In the genomic region with DNA sequence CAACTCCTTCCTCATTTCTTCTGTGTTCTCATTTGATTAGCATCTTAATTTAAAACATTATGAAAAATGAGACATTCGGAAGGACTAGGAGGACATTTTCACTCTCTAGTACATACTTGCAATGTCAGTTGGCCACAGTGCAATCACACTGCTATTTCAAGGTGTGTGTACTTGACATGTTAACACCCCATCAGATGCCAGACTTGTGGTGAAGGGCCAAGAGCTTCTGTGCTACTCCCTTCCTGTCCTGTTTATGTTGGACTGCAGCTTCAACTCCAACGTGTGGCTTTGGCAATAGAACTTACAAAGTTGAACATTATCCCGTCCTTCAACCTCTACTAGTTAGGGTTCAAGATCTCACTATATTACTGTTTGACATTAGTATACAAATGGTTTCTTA, we compare ENCODE assay signal across 21 cellular contexts.
A peak's percentile ranks its signal among the peaks of the same experiment; 100 is the strongest.
DNase-seq lines count a peak whose midpoint lies in the region; ATAC-seq, FAIRE-seq and TF ChIP-seq lines count a peak whose summit lies in the region.
"Had no signal": no experiment of that assay in that cellular context is flagged by ENCODE, and none has a peak within 500 bp of the region (broad histone marks: within the 10 kb centered on the region; RNA-seq: fewer than 3 reads in every experiment).

No MANE protein-coding gene starts in this region.

- H3K9me3 Mint-ChIP-seq in osteocyte (ENCODE audit: unreplicated experiment): peaks cover 3% of the 10 kb centered on the region
- H3K9me3 Mint-ChIP-seq in T-helper 2 cell treated with Interferon-gamma antibody and Interleukin-4, amounts not matched to agents 5 μg/mL and 100 μg/mL, for 36 hours: peaks cover 6% of the 10 kb centered on the region

- no peak overlapping the region for H3K4me3 ChIP-seq in cardiac muscle cell
- H3K4me3 ChIP-seq: GM23248 had no signal

- H3K27ac Mint-ChIP-seq in osteocyte (ENCODE audit: unreplicated experiment): peak overlapping the region; percentile 73
- no peak overlapping the region for H3K27ac Mint-ChIP-seq in T-helper 2 cell treated with Interferon-gamma antibody and Interleukin-4, amounts not matched to agents 5 μg/mL and 100 μg/mL, for 36 hours
- H3K27ac Mint-ChIP-seq: activated CD8-positive, alpha-beta T cell treated with anti-CD3 and anti-CD28 coated beads for 36 hours; CD4-positive, alpha-beta T cell; stimulated activated naive CD8-positive, alpha-beta T cell treated with anti-CD3 and anti-CD28 coated beads, Interleukin-15, Interleukin-2, amounts not matched to agents 100 ng/mL and 50 ng/mL, for 24 hours had no signal

- peaks cover 38% of the 10 kb centered on the region for H3K4me1 Mint-ChIP-seq in osteocyte (ENCODE audit: unreplicated experiment)
- peaks cover 8% of the 10 kb centered on the region for H3K4me1 Mint-ChIP-seq in T-helper 2 cell treated with Interferon-gamma antibody and Interleukin-4, amounts not matched to agents 5 μg/mL and 100 μg/mL, for 36 hours (ENCODE audit: low read depth)

- peaks cover 5% of the 10 kb centered on the region for H3K36me3 ChIP-seq in cardiac muscle cell
- H3K36me3 ChIP-seq: brain microvascular endothelial cell had no signal

- ATAC-seq in Right ventricle myocardium inferior: peak; percentile 90
- ATAC-seq: activated CD8-positive, alpha-beta T cell treated with anti-CD3 and anti-CD28 coated beads for 36 hours had no signal

- intact Hi-C loops in Right ventricle myocardium inferior (cut with DNase I): loop anchor here (5.0 to 10.0 kb wide), 3 partner anchors 64 to 203 kb away; no protein-coding TSS in a partner anchor
- intact Hi-C loops in cardiac septum (cut with DNase I): loop anchor here (10.0 kb wide), 1 partner anchor 287 kb away; no protein-coding TSS in a partner anchor

- H3K4me3 Mint-ChIP-seq in osteocyte (ENCODE audit: unreplicated experiment): no peak overlapping the region
- no peak overlapping the region for H3K4me3 Mint-ChIP-seq in T-helper 2 cell treated with Interferon-gamma antibody and Interleukin-4, amounts not matched to agents 5 μg/mL and 100 μg/mL, for 36 hours
- H3K4me3 Mint-ChIP-seq: activated CD8-positive, alpha-beta T cell treated with anti-CD3 and anti-CD28 coated beads for 36 hours; CD4-positive, alpha-beta T cell; stimulated activated naive CD8-positive, alpha-beta T cell treated with anti-CD3 and anti-CD28 coated beads, Interleukin-15, Interleukin-2, amounts not matched to agents 100 ng/mL and 50 ng/mL, for 24 hours had no signal

- TF ChIP-seq CTCF in cardiac muscle cell (IDR thresholded peaks at IDR 0.05; ENCODE audit: low read depth, low read length) (no peak), osteocyte (IDR thresholded peaks at IDR 0.05) (no peak)

- DNase-seq in Right ventricle myocardium inferior (ENCODE audit: missing footprints) (no peak), cardiac septum (ENCODE audit: low spot score) (no peak), cardiac muscle cell (ENCODE audit: low read depth in 1 of 2, low spot score in 1 of 2) (peak; percentile 66 to 67), osteocyte (ENCODE audit: extremely low spot score, unreplicated experiment) (no peak), frontal cortex (ENCODE audit: low spot score in 2 of 2) (no peak), hepatic stellate cell (ENCODE audit: low spot score) (no peak)
- no peak for DNase-seq in stimulated activated CD4-positive, alpha-beta T cell treated with anti-CD3 and anti-CD28 coated beads, Interleukin-2, amount 100 ng/mL, for 48 hours
- DNase-seq in T-helper 2 cell treated with Interferon-gamma antibody and Interleukin-4, amounts not matched to agents 5 μg/mL and 100 μg/mL, for 36 hours (ENCODE audit: low spot score): no peak
- DNase-seq: activated CD8-positive, alpha-beta T cell treated with anti-CD3 and anti-CD28 coated beads for 36 hours; activated effector memory CD4-positive, alpha-beta T cell treated with Interleukin-2 at 50 U/mL for 16 hours; brain microvascular endothelial cell; CD4-positive, alpha-beta T cell; GM23248; Kasumi-1; NCI-H2107; NK-92 treated with Interleukin-12 subunit alpha and Interleukin-12 subunit beta, amount 100 ng/mL, for 24 hours; retina; SHP77 treated with DMSO at 0.1 percent for 48 hours had no signal

- no peak for FAIRE-seq in frontal cortex (lab: Jason Lieb, UNC)
- FAIRE-seq: G401.6 had no signal

- H3K27me3 Mint-ChIP-seq in osteocyte (ENCODE audit: unreplicated experiment): no peaks in the 10 kb centered on the region
- peaks cover 6% of the 10 kb centered on the region for H3K27me3 Mint-ChIP-seq in T-helper 2 cell treated with Interferon-gamma antibody and Interleukin-4, amounts not matched to agents 5 μg/mL and 100 μg/mL, for 36 hours (ENCODE audit: low read depth)
- H3K27me3 Mint-ChIP-seq: CD4-positive, alpha-beta T cell had no signal

- H3K4me1 ChIP-seq in cardiac muscle cell (ENCODE audit: low read depth): peaks cover 24% of the 10 kb centered on the region

- no peaks in the 10 kb centered on the region for H3K9me3 ChIP-seq in cardiac muscle cell (ENCODE audit: low read depth)

- H3K36me3 Mint-ChIP-seq in osteocyte (ENCODE audit: unreplicated experiment): peaks cover 52% of the 10 kb centered on the region
- H3K36me3 Mint-ChIP-seq in T-helper 2 cell treated with Interferon-gamma antibody and Interleukin-4, amounts not matched to agents 5 μg/mL and 100 μg/mL, for 36 hours (ENCODE audit: low read depth): no peaks in the 10 kb centered on the region

- peak overlapping the region; percentile 44 for H3K27ac ChIP-seq in cardiac muscle cell
- H3K27ac ChIP-seq: 22Rv1, brain microvascular endothelial cell, GM23248 had no signal

- no peaks in the 10 kb centered on the region for H3K27me3 ChIP-seq in cardiac muscle cell
- H3K27me3 ChIP-seq: brain microvascular endothelial cell had no signal

Comparison
In these comparisons a context has a peak if more than half of its experiments do, and no peak if none do; other contexts are left out.
1. DNase-seq: peak in cardiac muscle cell (2 of 2); none in Right ventricle myocardium inferior (single experiment), cardiac septum (single experiment), osteocyte (single experiment), frontal cortex (0 of 2), stimulated activated CD4-positive, alpha-beta T cell treated with anti-CD3 and anti-CD28 coated beads, Interleukin-2, amount 100 ng/mL, for 48 hours (0 of 2), hepatic stellate cell (single experiment) and T-helper 2 cell treated with Interferon-gamma antibody and Interleukin-4, amounts not matched to agents 5 μg/mL and 100 μg/mL, for 36 hours (single experiment).